Comparison of ENCODE assay signal across 1 cellular context in the genomic region with DNA sequence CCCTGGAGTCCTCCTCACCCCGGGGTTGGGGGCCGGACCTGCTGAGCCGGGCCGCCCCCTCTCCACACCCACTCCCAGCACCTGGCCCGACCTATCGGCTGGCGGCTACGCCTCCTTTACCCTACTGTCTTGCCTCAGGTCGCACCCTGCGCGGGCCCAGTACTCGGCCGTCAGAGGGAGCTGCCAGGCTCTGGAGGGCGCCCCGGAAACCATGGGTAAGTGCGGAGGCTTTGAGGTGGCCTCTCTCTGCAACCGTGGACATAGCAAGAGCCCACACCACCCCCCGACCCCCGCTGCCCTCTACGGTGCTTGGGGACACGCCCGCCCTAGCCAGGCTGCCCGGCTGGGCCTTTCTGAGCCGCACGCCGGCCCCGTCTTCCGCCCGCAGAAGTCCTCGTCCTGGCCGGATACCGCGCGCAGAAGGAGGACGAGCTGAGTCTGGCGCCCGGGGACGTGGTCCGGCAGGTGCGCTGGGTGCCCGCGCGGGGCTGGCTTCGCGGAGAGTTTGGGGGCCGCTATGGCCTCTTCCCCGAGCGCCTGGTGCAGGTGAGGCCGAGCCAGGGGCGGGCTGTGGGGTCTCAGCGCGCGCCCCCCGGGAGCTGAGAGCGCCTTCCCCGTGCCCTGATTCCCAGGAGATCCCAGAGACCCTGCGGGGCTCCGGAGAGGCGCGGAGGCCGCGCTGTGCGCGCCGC.
TF ChIP-seq lines count a peak whose summit lies in the region.

Gene SH3D21 (plus strand): TSS at position 159 of the 692 bp plus-strand sequence. CDS start 53 bp downstream, at position 212.

TF ChIP-seq in HepG2, 621 proteins besides CTCF, POLR2A, EP300 and RAD21 (continued from another document and continues in another):
- TF ChIP-seq SRSF4 (IDR thresholded peaks at IDR 0.05; ENCODE audit: low read depth, low read length, poor library complexity, severe bottlenecking) (no peak), IKZF4 (CRISPR knock-in tag; IDR thresholded peaks at IDR 0.05; ENCODE audit: borderline replicate concordance, low read depth, not compliant biosample characterization) (peak; percentile 10), ZNF557 (CRISPR knock-in tag; IDR thresholded peaks at IDR 0.05) (no peak), ZNF383 (CRISPR knock-in tag; IDR thresholded peaks at IDR 0.05; ENCODE audit: borderline replicate concordance) (0 out of 2 replicates have a peak, but pooled peaks have one; percentile 24), MIER3 (CRISPR knock-in tag; IDR thresholded peaks at IDR 0.05; ENCODE audit: borderline replicate concordance) (no peak), KLF9 (CRISPR knock-in tag; IDR thresholded peaks at IDR 0.05; ENCODE audit: low read depth) (no peak), PHF5A (CRISPR knock-in tag; IDR thresholded peaks at IDR 0.05; ENCODE audit: low read depth, unreplicated experiment) (no peak), ZNF678 (CRISPR knock-in tag; IDR thresholded peaks at IDR 0.05) (peak; percentile 63; the same call in 1 of the 2 replicates), NR2F1 (CRISPR knock-in tag; IDR thresholded peaks at IDR 0.05) (no peak), ZNF552 (CRISPR knock-in tag; IDR thresholded peaks at IDR 0.05; ENCODE audit: borderline replicate concordance) (no peak), ZNF280D (CRISPR knock-in tag; IDR thresholded peaks at IDR 0.05) (no peak), GTF2F1 (IDR thresholded peaks at IDR 0.05; ENCODE audit: low read length) (no peak), ZNF329 (CRISPR knock-in tag; IDR thresholded peaks at IDR 0.05; ENCODE audit: low read depth) (no peak), BCL3 (CRISPR knock-in tag; IDR thresholded peaks at IDR 0.05) (peak; percentile 51; the same call in 1 of the 2 replicates), EEA1 (CRISPR knock-in tag; IDR thresholded peaks at IDR 0.05; ENCODE audit: borderline replicate concordance) (no peak), TRIM22 (IDR thresholded peaks at IDR 0.05) (no peak), ZNF512B (CRISPR knock-in tag; IDR thresholded peaks at IDR 0.05; ENCODE audit: borderline replicate concordance) (no peak), HMGA1 (CRISPR knock-in tag; conservative IDR thresholded peaks at IDR 0.05) (no peak), TBL1XR1 (IDR thresholded peaks at IDR 0.05; ENCODE audit: borderline replicate concordance, low read length, partially characterized antibody) (no peak), CC2D1A (CRISPR knock-in tag; IDR thresholded peaks at IDR 0.05) (no peak), JUNB (CRISPR knock-in tag; IDR thresholded peaks at IDR 0.05; ENCODE audit: borderline replicate concordance) (no peak), ATAD3A (CRISPR knock-in tag; IDR thresholded peaks at IDR 0.05) (no peak), RXRA (CRISPR knock-in tag; IDR thresholded peaks at IDR 0.05) (0 out of 2 replicates have a peak, but pooled peaks have one; percentile 0), ZNF276 (CRISPR knock-in tag; IDR thresholded peaks at IDR 0.05; ENCODE audit: low read depth) (no peak), ZSCAN30 (CRISPR knock-in tag; IDR thresholded peaks at IDR 0.05) (no peak), FOXC1 (CRISPR knock-in tag; IDR thresholded peaks at IDR 0.05; ENCODE audit: borderline replicate concordance) (no peak), SMAD1 (CRISPR knock-in tag; IDR thresholded peaks at IDR 0.05; ENCODE audit: borderline replicate concordance, low read depth) (0 out of 2 replicates have a peak, but pooled peaks have one; percentile 32), ZNF34 (CRISPR knock-in tag; IDR thresholded peaks at IDR 0.05; ENCODE audit: borderline replicate concordance) (no peak)
- TF ChIP-seq, protein P1, sequence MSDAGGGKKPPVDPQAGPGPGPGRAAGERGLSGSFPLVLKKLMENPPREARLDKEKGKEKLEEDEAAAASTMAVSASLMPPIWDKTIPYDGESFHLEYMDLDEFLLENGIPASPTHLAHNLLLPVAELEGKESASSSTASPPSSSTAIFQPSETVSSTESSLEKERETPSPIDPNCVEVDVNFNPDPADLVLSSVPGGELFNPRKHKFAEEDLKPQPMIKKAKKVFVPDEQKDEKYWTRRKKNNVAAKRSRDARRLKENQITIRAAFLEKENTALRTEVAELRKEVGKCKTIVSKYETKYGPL (CRISPR knock-in tag; IDR thresholded peaks at IDR 0.05), result peak; percentile 17; the same call in 1 of the 2 replicates
- TF ChIP-seq, protein P2, sequence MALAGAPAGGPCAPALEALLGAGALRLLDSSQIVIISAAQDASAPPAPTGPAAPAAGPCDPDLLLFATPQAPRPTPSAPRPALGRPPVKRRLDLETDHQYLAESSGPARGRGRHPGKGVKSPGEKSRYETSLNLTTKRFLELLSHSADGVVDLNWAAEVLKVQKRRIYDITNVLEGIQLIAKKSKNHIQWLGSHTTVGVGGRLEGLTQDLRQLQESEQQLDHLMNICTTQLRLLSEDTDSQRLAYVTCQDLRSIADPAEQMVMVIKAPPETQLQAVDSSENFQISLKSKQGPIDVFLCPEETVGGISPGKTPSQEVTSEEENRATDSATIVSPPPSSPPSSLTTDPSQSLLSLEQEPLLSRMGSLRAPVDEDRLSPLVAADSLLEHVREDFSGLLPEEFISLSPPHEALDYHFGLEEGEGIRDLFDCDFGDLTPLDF (CRISPR knock-in tag; IDR thresholded peaks at IDR 0.05), result 0 out of 2 replicates have a peak, but pooled peaks have one; percentile 37
- TF ChIP-seq, protein P3, sequence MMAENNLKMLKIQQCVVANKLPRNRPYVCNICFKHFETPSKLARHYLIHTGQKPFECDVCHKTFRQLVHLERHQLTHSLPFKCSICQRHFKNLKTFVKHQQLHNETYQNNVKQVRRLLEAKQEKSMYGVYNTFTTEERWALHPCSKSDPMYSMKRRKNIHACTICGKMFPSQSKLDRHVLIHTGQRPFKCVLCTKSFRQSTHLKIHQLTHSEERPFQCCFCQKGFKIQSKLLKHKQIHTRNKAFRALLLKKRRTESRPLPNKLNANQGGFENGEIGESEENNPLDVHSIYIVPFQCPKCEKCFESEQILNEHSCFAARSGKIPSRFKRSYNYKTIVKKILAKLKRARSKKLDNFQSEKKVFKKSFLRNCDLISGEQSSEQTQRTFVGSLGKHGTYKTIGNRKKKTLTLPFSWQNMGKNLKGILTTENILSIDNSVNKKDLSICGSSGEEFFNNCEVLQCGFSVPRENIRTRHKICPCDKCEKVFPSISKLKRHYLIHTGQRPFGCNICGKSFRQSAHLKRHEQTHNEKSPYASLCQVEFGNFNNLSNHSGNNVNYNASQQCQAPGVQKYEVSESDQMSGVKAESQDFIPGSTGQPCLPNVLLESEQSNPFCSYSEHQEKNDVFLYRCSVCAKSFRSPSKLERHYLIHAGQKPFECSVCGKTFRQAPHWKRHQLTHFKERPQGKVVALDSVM (CRISPR knock-in tag; IDR thresholded peaks at IDR 0.05), result peak; percentile 86; the same call in 1 of the 2 replicates
- TF ChIP-seq, protein P4, sequence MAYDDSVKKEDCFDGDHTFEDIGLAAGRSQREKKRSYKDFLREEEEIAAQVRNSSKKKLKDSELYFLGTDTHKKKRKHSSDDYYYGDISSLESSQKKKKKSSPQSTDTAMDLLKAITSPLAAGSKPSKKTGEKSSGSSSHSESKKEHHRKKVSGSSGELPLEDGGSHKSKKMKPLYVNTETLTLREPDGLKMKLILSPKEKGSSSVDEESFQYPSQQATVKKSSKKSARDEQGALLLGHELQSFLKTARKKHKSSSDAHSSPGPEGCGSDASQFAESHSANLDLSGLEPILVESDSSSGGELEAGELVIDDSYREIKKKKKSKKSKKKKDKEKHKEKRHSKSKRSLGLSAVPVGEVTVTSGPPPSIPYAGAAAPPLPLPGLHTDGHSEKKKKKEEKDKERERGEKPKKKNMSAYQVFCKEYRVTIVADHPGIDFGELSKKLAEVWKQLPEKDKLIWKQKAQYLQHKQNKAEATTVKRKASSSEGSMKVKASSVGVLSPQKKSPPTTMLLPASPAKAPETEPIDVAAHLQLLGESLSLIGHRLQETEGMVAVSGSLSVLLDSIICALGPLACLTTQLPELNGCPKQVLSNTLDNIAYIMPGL (CRISPR knock-in tag; IDR thresholded peaks at IDR 0.05; ENCODE audit: borderline replicate concordance in 1 of 2, low read depth in 1 of 2), result peak; percentile 12 to 86; a peak in 3 of 4 replicates
